In genomic region chr21:36845070-36845469, GRCh38 we compare ENCODE assay signal across 31 cellular contexts.
"Had no signal": no experiment of that assay in that cellular context is flagged by ENCODE, and none has a peak within 500 bp of the region (broad histone marks: within the 10 kb centered on the region; RNA-seq: fewer than 3 reads in every experiment).

No MANE protein-coding gene starts in this region.

- H3K27ac Mint-ChIP-seq: activated B cell treated with CpG ODN at 0.5 μM for 24 hours; activated CD8-positive, alpha-beta T cell treated with anti-CD3 and anti-CD28 coated beads for 36 hours; activated naive CD4-positive, alpha-beta T cell treated with anti-CD3 and anti-CD28 coated beads, Interleukin-2, amount 10 ng/mL, durations not matched to agents 7 days and 5 days; activated naive CD4-positive, alpha-beta T cell treated with anti-CD3 and anti-CD28 coated beads, Interleukin-2, amount 50 U/mL, for 72 hours; activated naive CD8-positive, alpha-beta T cell treated with anti-CD3 and anti-CD28 coated beads, Interleukin-2, amount 10 ng/mL, durations not matched to agents 7 days and 5 days; brain; endodermal cell; T-helper 17 cell; T-helper 2 cell treated with Interferon-gamma antibody and Interleukin-4, amounts not matched to agents 5 μg/mL and 100 μg/mL, for 36 hours had no signal

- DNase-seq: activated B cell treated with CpG ODN at 0.5 μM for 24 hours; activated CD4-positive, alpha-beta T cell treated with anti-CD3 and anti-CD28 coated beads for 48 hours; activated CD4-positive, alpha-beta T cell treated with anti-CD3 and anti-CD28 coated beads, Interleukin-2, amount 50 U/mL, for 1 hour; activated CD4-positive, alpha-beta T cell treated with anti-CD3 and anti-CD28 coated beads, Interleukin-2, amount 50 U/mL, for 48 hours; activated CD8-positive, alpha-beta memory T cell treated with anti-CD3 and anti-CD28 coated beads for 24 hours; activated CD8-positive, alpha-beta T cell treated with anti-CD3 and anti-CD28 coated beads for 36 hours; activated gamma-delta T cell; activated naive CD4-positive, alpha-beta T cell; activated naive CD4-positive, alpha-beta T cell treated with anti-CD3 and anti-CD28 coated beads, Interleukin-2, amount 10 ng/mL, durations not matched to agents 7 days and 5 days; activated naive CD8-positive, alpha-beta T cell treated with anti-CD3 and anti-CD28 coated beads, Interleukin-2, amount 10 ng/mL, durations not matched to agents 7 days and 5 days; activated T-cell treated with anti-CD3 and anti-CD28 coated beads, Interleukin-2, amount 50 U/mL, for 1 hour; activated T-cell treated with anti-CD3 and anti-CD28 coated beads, Interleukin-2, amount 50 U/mL, for 48 hours; central memory CD4-positive, alpha-beta T cell; cerebellar nuclear complex; colonic mucosa; dorsolateral prefrontal cortex; effector memory CD4-positive, alpha-beta T cell; endodermal cell; foreskin fibroblast; T-helper 1 cell; T-helper 17 cell; T1000; WERI-Rb-1 had no signal

- H3K4me1 Mint-ChIP-seq: activated B cell treated with CpG ODN at 0.5 μM for 24 hours had no signal

- H3K4me3 Mint-ChIP-seq: activated B cell treated with CpG ODN at 0.5 μM for 24 hours; activated CD8-positive, alpha-beta T cell treated with anti-CD3 and anti-CD28 coated beads for 36 hours; activated naive CD4-positive, alpha-beta T cell treated with anti-CD3 and anti-CD28 coated beads, Interleukin-2, amount 10 ng/mL, durations not matched to agents 7 days and 5 days; activated naive CD8-positive, alpha-beta T cell treated with anti-CD3 and anti-CD28 coated beads, Interleukin-2, amount 10 ng/mL, durations not matched to agents 7 days and 5 days; brain; endodermal cell; T-helper 17 cell; T-helper 2 cell treated with Interferon-gamma antibody and Interleukin-4, amounts not matched to agents 5 μg/mL and 100 μg/mL, for 36 hours had no signal

- H3K4me1 ChIP-seq: breast epithelium, colonic mucosa had no signal

- ATAC-seq: activated CD4-positive, CD25-positive, alpha-beta regulatory T cell treated with anti-CD3 and anti-CD28 coated beads, Interleukin-2, amount 50 U/mL, for 24 hours; activated CD8-positive, alpha-beta T cell treated with anti-CD3 and anti-CD28 coated beads for 36 hours; activated naive CD4-positive, alpha-beta T cell treated with anti-CD3 and anti-CD28 coated beads, Interleukin-2, amount 50 U/mL, for 72 hours; esophagus mucosa; T-helper 17 cell had no signal

- H3K4me3 ChIP-seq: ascending aorta, breast epithelium, cardiac muscle cell, colonic mucosa, dorsolateral prefrontal cortex had no signal

- H3K9me3 ChIP-seq: ascending aorta, breast epithelium, colonic mucosa had no signal

- H3K27me3 ChIP-seq: ascending aorta, breast epithelium, cardiac muscle cell, colonic mucosa, dorsolateral prefrontal cortex had no signal

- H3K27ac ChIP-seq: ascending aorta, breast epithelium, cardiac muscle cell, colonic mucosa, dorsolateral prefrontal cortex, WERI-Rb-1 had no signal

- H3K9me3 Mint-ChIP-seq: activated B cell treated with CpG ODN at 0.5 μM for 24 hours; activated CD8-positive, alpha-beta T cell treated with anti-CD3 and anti-CD28 coated beads for 36 hours; activated naive CD4-positive, alpha-beta T cell treated with anti-CD3 and anti-CD28 coated beads, Interleukin-2, amount 10 ng/mL, durations not matched to agents 7 days and 5 days; activated naive CD4-positive, alpha-beta T cell treated with anti-CD3 and anti-CD28 coated beads, Interleukin-2, amount 50 U/mL, for 72 hours; activated naive CD8-positive, alpha-beta T cell treated with anti-CD3 and anti-CD28 coated beads, Interleukin-2, amount 10 ng/mL, durations not matched to agents 7 days and 5 days; endodermal cell; T-helper 2 cell treated with Interferon-gamma antibody and Interleukin-4, amounts not matched to agents 5 μg/mL and 100 μg/mL, for 36 hours had no signal

- H3K27me3 Mint-ChIP-seq: activated B cell treated with CpG ODN at 0.5 μM for 24 hours; activated CD8-positive, alpha-beta T cell treated with anti-CD3 and anti-CD28 coated beads for 36 hours; activated naive CD4-positive, alpha-beta T cell treated with anti-CD3 and anti-CD28 coated beads, Interleukin-2, amount 10 ng/mL, durations not matched to agents 7 days and 5 days; activated naive CD8-positive, alpha-beta T cell treated with anti-CD3 and anti-CD28 coated beads, Interleukin-2, amount 10 ng/mL, durations not matched to agents 7 days and 5 days; T-helper 17 cell had no signal

- H3K36me3 ChIP-seq: ascending aorta, breast epithelium, cardiac muscle cell, colonic mucosa, WERI-Rb-1 had no signal

- H3K36me3 Mint-ChIP-seq: activated naive CD4-positive, alpha-beta T cell treated with anti-CD3 and anti-CD28 coated beads, Interleukin-2, amount 10 ng/mL, durations not matched to agents 7 days and 5 days; activated naive CD4-positive, alpha-beta T cell treated with anti-CD3 and anti-CD28 coated beads, Interleukin-2, amount 50 U/mL, for 72 hours had no signal
